10 cellular contexts compared by ENCODE assay signal in the genomic region with DNA sequence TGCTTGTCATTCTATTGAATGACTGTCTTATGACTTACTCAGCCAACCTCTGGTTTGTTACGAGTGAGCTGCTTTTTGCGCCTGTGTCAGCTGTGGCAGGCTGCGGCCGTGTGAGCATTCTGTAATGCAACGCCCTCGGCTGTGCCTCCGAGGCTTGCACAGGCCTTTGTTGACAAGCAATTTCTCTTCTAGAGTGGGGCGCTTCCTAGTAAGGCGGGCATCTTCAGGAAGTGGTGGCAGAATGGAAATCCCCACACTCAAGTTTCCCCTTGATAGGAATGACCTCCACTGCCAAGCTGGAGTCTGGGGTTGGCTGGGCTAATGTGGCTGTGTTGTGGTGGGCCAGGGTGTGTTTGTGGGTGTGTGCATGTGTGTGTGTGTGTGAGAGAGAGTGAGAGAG. TPM values are rescaled to one million over a fixed set of nuclear protein-coding genes. Genes with fewer than 3 reads are reported as not detected.
DNase-seq lines count a peak whose midpoint lies in the region; ATAC-seq, FAIRE-seq and TF ChIP-seq lines count a peak whose summit lies in the region.
"Had no signal": no experiment of that assay in that cellular context is flagged by ENCODE, and none has a peak within 500 bp of the region (broad histone marks: within the 10 kb centered on the region; RNA-seq: fewer than 3 reads in every experiment).

No MANE protein-coding gene starts in this region.

- FAIRE-seq in urothelium cell line (lab: Jason Lieb, UNC): no peak
- FAIRE-seq: endometrium had no signal

- H3K9ac ChIP-seq in neural progenitor cell: no peak overlapping the region

- H3K4me3 Mint-ChIP-seq in activated T-helper 1 cell treated with anti-CD3 and anti-CD28 coated beads, Interleukin-12 subunit alpha, Interleukin-12 subunit beta, Interleukin-2, Interleukin-4 antibody, amounts not matched to agents 30 ng/mL and 10 ng/mL and 1 ng/mL, durations not matched to agents 14 hours and 24 hours and 36 hours: peak overlapping the region; percentile 66
- no peak overlapping the region for H3K4me3 Mint-ChIP-seq in neural progenitor cell

- H3K4me2 ChIP-seq in neural progenitor cell: no peak overlapping the region

- intact Hi-C loops in activated T-helper 1 cell treated with anti-CD3 and anti-CD28 coated beads, Interleukin-12 subunit alpha, Interleukin-12 subunit beta, Interleukin-2, Interleukin-4 antibody, amounts not matched to agents 30 ng/mL and 10 ng/mL and 1 ng/mL, durations not matched to agents 14 hours and 24 hours and 36 hours (cut with micrococcal nuclease): loop anchor here (1.0 to 2.0 kb wide), 3 partner anchors 20 to 39 kb away; a partner anchor contains a TSS

- H4K20me1 ChIP-seq in neural progenitor cell (ENCODE audit: low read depth): no peaks in the 10 kb centered on the region

- H3K36me3 ChIP-seq in neural progenitor cell: no peaks in the 10 kb centered on the region

- no peak overlapping the region for H3K4me3 ChIP-seq in neural progenitor cell

- peaks cover 2% of the 10 kb centered on the region for H3K36me3 Mint-ChIP-seq in activated T-helper 1 cell treated with anti-CD3 and anti-CD28 coated beads, Interleukin-12 subunit alpha, Interleukin-12 subunit beta, Interleukin-2, Interleukin-4 antibody, amounts not matched to agents 30 ng/mL and 10 ng/mL and 1 ng/mL, durations not matched to agents 14 hours and 24 hours and 36 hours (ENCODE audit: low read depth)
- no peaks in the 10 kb centered on the region for H3K36me3 Mint-ChIP-seq in neural progenitor cell

- peaks cover 11% of the 10 kb centered on the region for H3K27me3 Mint-ChIP-seq in activated T-helper 1 cell treated with anti-CD3 and anti-CD28 coated beads, Interleukin-12 subunit alpha, Interleukin-12 subunit beta, Interleukin-2, Interleukin-4 antibody, amounts not matched to agents 30 ng/mL and 10 ng/mL and 1 ng/mL, durations not matched to agents 14 hours and 24 hours and 36 hours (ENCODE audit: insufficient read depth)
- H3K27me3 Mint-ChIP-seq in neural progenitor cell (ENCODE audit: insufficient read depth, low read depth): peaks cover 2% of the 10 kb centered on the region

- H3K27me3 ChIP-seq in neural progenitor cell: no peaks in the 10 kb centered on the region

- TF ChIP-seq CTCF in neural progenitor cell (IDR thresholded peaks at IDR 0.05) (no peak), GM10248 (IDR thresholded peaks at IDR 0.05; ENCODE audit: control extremely low read depth, extremely low read depth, low read depth, missing control alignments) (no peak)

- H3K4me1 ChIP-seq in neural progenitor cell: no peaks in the 10 kb centered on the region

- peak overlapping the region; percentile 42 for H2AFZ ChIP-seq in neural progenitor cell (replicated peaks)

- DNase-seq in DMS53 (lab: John Stamatoyannopoulos, UW) (peak; percentile 73), RPMI7951 (ENCODE audit: low read depth) (peak; percentile 92), neural progenitor cell (ENCODE audit: low spot score) (no peak), urothelium cell line (ENCODE audit: low spot score) (no peak), GM10248 (ENCODE audit: extremely low spot score) (no peak)
- DNase-seq in activated T-helper 1 cell treated with anti-CD3 and anti-CD28 coated beads, Interleukin-12 subunit alpha, Interleukin-12 subunit beta, Interleukin-2, Interleukin-4 antibody, amounts not matched to agents 30 ng/mL and 10 ng/mL and 1 ng/mL, durations not matched to agents 14 hours and 24 hours and 36 hours (ENCODE audit: low spot score): peak; percentile 71
- DNase-seq: mammary epithelial cell had no signal

- CTCF ChIA-PET in GM10248 (lab: Yijun Ruan, JAX): no interaction called here

- no peaks in the 10 kb centered on the region for H3K9me3 Mint-ChIP-seq in activated T-helper 1 cell treated with anti-CD3 and anti-CD28 coated beads, Interleukin-12 subunit alpha, Interleukin-12 subunit beta, Interleukin-2, Interleukin-4 antibody, amounts not matched to agents 30 ng/mL and 10 ng/mL and 1 ng/mL, durations not matched to agents 14 hours and 24 hours and 36 hours
- H3K9me3 Mint-ChIP-seq in neural progenitor cell: no peaks in the 10 kb centered on the region

- no peak overlapping the region for H3K27ac ChIP-seq in neural progenitor cell

- no peaks in the 10 kb centered on the region for H3K79me2 ChIP-seq in neural progenitor cell (ENCODE audit: low read depth)

- no peak for ATAC-seq in GM21367 (IDR thresholded peaks at IDR 0.05; ENCODE audit: unreplicated experiment)
- no peak for ATAC-seq in GM21447 (IDR thresholded peaks at IDR 0.05; ENCODE audit: unreplicated experiment)

- POLR2A ChIA-PET in GM10248 (lab: Yijun Ruan, JAX): no interaction called here

- peaks cover 19% of the 10 kb centered on the region for H3K4me1 Mint-ChIP-seq in activated T-helper 1 cell treated with anti-CD3 and anti-CD28 coated beads, Interleukin-12 subunit alpha, Interleukin-12 subunit beta, Interleukin-2, Interleukin-4 antibody, amounts not matched to agents 30 ng/mL and 10 ng/mL and 1 ng/mL, durations not matched to agents 14 hours and 24 hours and 36 hours (ENCODE audit: low read depth)
- H3K4me1 Mint-ChIP-seq in neural progenitor cell: no peaks in the 10 kb centered on the region

- H3F3A ChIP-seq in neural progenitor cell (ENCODE audit: low read depth): no peaks in the 10 kb centered on the region

- H3K9me3 ChIP-seq in neural progenitor cell (ENCODE audit: low read depth): no peaks in the 10 kb centered on the region

- H3K27ac Mint-ChIP-seq in activated T-helper 1 cell treated with anti-CD3 and anti-CD28 coated beads, Interleukin-12 subunit alpha, Interleukin-12 subunit beta, Interleukin-2, Interleukin-4 antibody, amounts not matched to agents 30 ng/mL and 10 ng/mL and 1 ng/mL, durations not matched to agents 14 hours and 24 hours and 36 hours: peak overlapping the region; percentile 97
- H3K27ac Mint-ChIP-seq in neural progenitor cell: no peak overlapping the region

RNA-seq across cellular contexts. Expression of a gene that starts 20.2 kb away (rescaled TPM):
- 4.1 and 4.3 TPM in 2 replicates for total RNA-seq in RPMI7951 (2014; rRNA removed; shearing (Covaris generic))
- 2.5 and 3.7 TPM in 2 replicates for total RNA-seq in activated T-helper 1 cell treated with anti-CD3 and anti-CD28 coated beads, Interleukin-12 subunit alpha, Interleukin-12 subunit beta, Interleukin-2, Interleukin-4 antibody, amounts not matched to agents 30 ng/mL and 10 ng/mL and 1 ng/mL, durations not matched to agents 14 hours and 24 hours and 36 hours
- total RNA-seq in neural progenitor cell (ENCODE audit: low replicate concordance): 2.9 and 3.7 TPM in 2 replicates

RNA-seq across cellular contexts. Expression of a gene that starts 38.9 kb away (rescaled TPM):
- total RNA-seq in RPMI7951 (2014; rRNA removed; shearing (Covaris generic)): 55.7 and 70.3 TPM in 2 replicates
- 63.0 and 73.9 TPM in 2 replicates for total RNA-seq in activated T-helper 1 cell treated with anti-CD3 and anti-CD28 coated beads, Interleukin-12 subunit alpha, Interleukin-12 subunit beta, Interleukin-2, Interleukin-4 antibody, amounts not matched to agents 30 ng/mL and 10 ng/mL and 1 ng/mL, durations not matched to agents 14 hours and 24 hours and 36 hours
- total RNA-seq in neural progenitor cell (ENCODE audit: low replicate concordance): 18.6 and 25.0 TPM in 2 replicates

Comparison
In these comparisons a context has a peak if more than half of its experiments do, and no peak if none do; other contexts are left out.
1. DNase-seq: peak in DMS53 (single experiment), RPMI7951 (single experiment) and activated T-helper 1 cell treated with anti-CD3 and anti-CD28 coated beads, Interleukin-12 subunit alpha, Interleukin-12 subunit beta, Interleukin-2, Interleukin-4 antibody, amounts not matched to agents 30 ng/mL and 10 ng/mL and 1 ng/mL, durations not matched to agents 14 hours and 24 hours and 36 hours (single experiment); none in neural progenitor cell (single experiment), urothelium cell line (single experiment) and GM10248 (single experiment).